Comparison of ENCODE assay signal across 8 cellular contexts in the genomic region with DNA sequence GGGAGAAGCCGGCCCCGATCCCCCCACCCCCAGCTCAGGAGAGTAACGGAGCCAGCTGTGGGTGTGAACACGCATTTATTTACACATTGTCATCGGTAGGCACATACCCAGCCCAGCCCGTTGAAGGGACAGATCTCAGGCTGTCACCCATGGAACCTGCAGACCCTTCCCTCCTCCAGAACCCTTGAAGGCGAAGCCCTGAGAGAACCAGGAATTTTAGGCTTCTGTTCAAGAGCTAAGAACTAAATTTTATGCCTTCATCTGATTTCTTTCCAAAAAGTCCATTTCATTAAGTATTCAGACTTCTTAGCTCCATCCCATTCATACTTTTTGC. TPM values are rescaled to one million over a fixed set of nuclear protein-coding genes. Genes with fewer than 3 reads are reported as not detected.
DNase-seq lines count a peak whose midpoint lies in the region; ATAC-seq and TF ChIP-seq lines count a peak whose summit lies in the region.

No MANE protein-coding gene starts in this region.

- peak overlapping the region; percentile 54 for H4K12ac ChIP-seq in trophoblast cell (ENCODE audit: low read depth, low read length)

- no peaks in the 10 kb centered on the region for H3K27me3 ChIP-seq in endocrine pancreas (ENCODE audit: control insufficient read depth, insufficient read depth, low read length)
- H3K27me3 ChIP-seq in trophoblast cell (ENCODE audit: insufficient read depth, low read length), result no peaks in the 10 kb centered on the region

- WGBS in trophoblast cell (ENCODE audit: extremely low coverage, insufficient coverage, insufficient read length), result no CpG with 5 or more reads among the region's 7 CpGs

- H2AFZ ChIP-seq in trophoblast cell (ENCODE audit: insufficient read depth, low read length, poor library complexity), result peak overlapping the region; percentile 14

- no peak overlapping the region for H2AK5ac ChIP-seq in trophoblast cell (ENCODE audit: low read length)

- ATAC-seq in GM19351 (IDR thresholded peaks at IDR 0.05; ENCODE audit: unreplicated experiment) (peak; percentile 5), left lobe of liver (no peak)

- peaks cover 11% of the 10 kb centered on the region for H3K79me1 ChIP-seq in trophoblast cell (ENCODE audit: low read length)

- peak overlapping the region; percentile 49 for H3K4ac ChIP-seq in trophoblast cell (ENCODE audit: low read depth, low read length)

- no peak overlapping the region for H2BK120ac ChIP-seq in trophoblast cell (ENCODE audit: insufficient read depth, low read length, poor library complexity)

- H3K4me1 ChIP-seq in endocrine pancreas (ENCODE audit: control insufficient read depth, insufficient read depth, low read length) (peaks cover 7% of the 10 kb centered on the region), trophoblast cell (ENCODE audit: control insufficient read depth in 1 of 2, insufficient read depth in 2 of 2, low read length in 2 of 2) (peaks cover 9 to 12% of the 10 kb centered on the region in 2 experiments)

- no peak overlapping the region for H2BK5ac ChIP-seq in trophoblast cell (ENCODE audit: low read depth, low read length, poor library complexity)

- DNase-seq in LNCaP clone FGC (ENCODE audit: low read depth), result no peak
- no peak for DNase-seq in trophoblast cell
- DNase-seq in NCI-H1048 (lab: John Stamatoyannopoulos, UW), result no peak
- no peak for DNase-seq in ureter (ENCODE audit: low spot score)
- DNase-seq in left lobe of liver (ENCODE audit: low spot score), result no peak
- DNase-seq in effector CD8-positive, alpha-beta T cell (lab: John Stamatoyannopoulos, UW), result no peak

- H3K4me3 ChIP-seq in LNCaP clone FGC (ENCODE audit: low read depth, low read length) (peak overlapping the region; percentile 89), endocrine pancreas (ENCODE audit: control insufficient read depth, insufficient read depth, low read length) (peak overlapping the region; percentile 70), trophoblast cell (ENCODE audit: low read depth, low read length) (peak overlapping the region; percentile 2)

- peak overlapping the region; percentile 69 for H3K4me2 ChIP-seq in trophoblast cell (ENCODE audit: low read length)

- no peak overlapping the region for H3K14ac ChIP-seq in trophoblast cell (ENCODE audit: low read length)

- H3K36me3 ChIP-seq in endocrine pancreas (ENCODE audit: control insufficient read depth, insufficient read depth, low read length), result peaks cover 3% of the 10 kb centered on the region
- peaks cover 20 to 21% of the 10 kb centered on the region in 2 experiments for H3K36me3 ChIP-seq in trophoblast cell (ENCODE audit: control insufficient read depth in 1 of 2, insufficient read depth in 2 of 2, low read length in 2 of 2)

- H4K8ac ChIP-seq in trophoblast cell (ENCODE audit: low read depth, low read length), result peak overlapping the region; percentile 92

- no peak overlapping the region for H2BK12ac ChIP-seq in trophoblast cell (ENCODE audit: low read length)

- peak overlapping the region; percentile 67 for H3K9ac ChIP-seq in endocrine pancreas (ENCODE audit: control insufficient read depth, insufficient read depth, low read length)
- H3K9ac ChIP-seq in trophoblast cell (ENCODE audit: low read length), result peak overlapping the region; percentile 2

- TF ChIP-seq CTCF in LNCaP clone FGC (IDR thresholded peaks at IDR 0.05; ENCODE audit: control insufficient read depth, extremely low read depth, insufficient read depth), result no peak

- peak overlapping the region; percentile 16 for H4K91ac ChIP-seq in trophoblast cell (ENCODE audit: low read depth, low read length)

- H3K79me2 ChIP-seq in trophoblast cell (ENCODE audit: control insufficient read depth, insufficient read depth, low read length, poor library complexity), result peaks cover 10% of the 10 kb centered on the region

- no peak overlapping the region for H3K23ac ChIP-seq in trophoblast cell (ENCODE audit: low read length)

- no peak overlapping the region for H3K18ac ChIP-seq in trophoblast cell (ENCODE audit: low read length)

- H3K9me3 ChIP-seq in endocrine pancreas (ENCODE audit: control insufficient read depth, low read length), result no peaks in the 10 kb centered on the region
- H3K9me3 ChIP-seq in trophoblast cell (ENCODE audit: insufficient read depth, low read depth, low read length), result peaks cover 4% of the 10 kb centered on the region

- no peak overlapping the region for H3K27ac ChIP-seq in trophoblast cell (ENCODE audit: low read depth, low read length)

RNA-seq across cellular contexts. Expression of gene BRMS1, which starts 0.4 kb away (rescaled TPM):
- 39.3 and 39.5 TPM in 2 replicates for polyA plus RNA-seq in trophoblast cell (2013)
- total RNA-seq in ureter, result 25.7 TPM
- 11.2 TPM for total RNA-seq in left lobe of liver

RNA-seq across cellular contexts. Expression of gene B4GAT1, which starts 2.1 kb away (rescaled TPM):
- 15.7 and 15.9 TPM in 2 replicates for polyA plus RNA-seq in trophoblast cell (2013)
- total RNA-seq in ureter (15.2 TPM), left lobe of liver (19.4 TPM)

RNA-seq across cellular contexts. Expression of gene RIN1, which starts 9.0 kb away (rescaled TPM):
- polyA plus RNA-seq in trophoblast cell (2013), result 3.6 and 3.7 TPM in 2 replicates
- total RNA-seq in ureter, result 16.7 TPM
- total RNA-seq in left lobe of liver, result 0.93 TPM

RNA-seq across cellular contexts. Expression of gene SLC29A2, which starts 26.3 kb away (rescaled TPM):
- 15.3 and 16.0 TPM in 2 replicates for polyA plus RNA-seq in trophoblast cell (2013)
- total RNA-seq in ureter, result 13.0 TPM
- 0.48 TPM for total RNA-seq in left lobe of liver

RNA-seq across cellular contexts. Expression of gene CD248, which starts 28.4 kb away (rescaled TPM):
- polyA plus RNA-seq in trophoblast cell (2013), result 22.3 and 23.5 TPM in 2 replicates
- total RNA-seq in ureter (49.2 TPM), left lobe of liver (0.91 TPM)

Comparison
In these comparisons a context has a peak if more than half of its experiments do, and no peak if none do; other contexts are left out.
1. H3K4me3 ChIP-seq: peak in every context shown above with its lines; median percentile 89 in LNCaP clone FGC; 70 in endocrine pancreas; 2 in trophoblast cell.